In genomic region chr1:157156058-157156541, GRCh38 we compare ENCODE assay signal across 9 cellular contexts. TPM values are rescaled to one million over a fixed set of nuclear protein-coding genes. Genes with fewer than 3 reads are reported as not detected.
DNase-seq lines count a peak whose midpoint lies in the region; ATAC-seq and TF ChIP-seq lines count a peak whose summit lies in the region.
"Had no signal": no experiment of that assay in that cellular context is flagged by ENCODE, and none has a peak within 500 bp of the region (broad histone marks: within the 10 kb centered on the region; RNA-seq: fewer than 3 reads in every experiment).

No MANE protein-coding gene starts in this region.

- BruUV-seq in A673 (replicated peaks; lab: Mats Ljungman, UMichigan) = no TSS peak

- H3K36me3 ChIP-seq in A673 (ENCODE audit: insufficient read depth, low read length, poor library complexity, severe bottlenecking) (no peaks in the 10 kb centered on the region), WERI-Rb-1 (no peaks in the 10 kb centered on the region), body of pancreas (replicated peaks in 1 of 2; ENCODE audit: insufficient read depth in 1 of 2, low read depth in 2 of 2) (no peaks in the 10 kb centered on the region)

- H3K27ac ChIP-seq in A673 (ENCODE audit: low read depth, low read length, poor library complexity, severe bottlenecking) = no peak overlapping the region
- no peak overlapping the region for H3K27ac ChIP-seq in WERI-Rb-1
- no peak overlapping the region for H3K27ac ChIP-seq in body of pancreas

- H3K4me3 ChIP-seq in A673 (ENCODE audit: low read depth, low read length, poor library complexity, severe bottlenecking) (no peak overlapping the region), WERI-Rb-1 (ENCODE audit: low read depth, low read length) (no peak overlapping the region), body of pancreas (no peak overlapping the region)

- ATAC-seq in GM18511 (IDR thresholded peaks at IDR 0.05; ENCODE audit: unreplicated experiment) (peak; percentile 60), body of pancreas (peak; percentile 68)

- CTCF ChIA-PET in A673 (lab: Charles Lee) = interaction anchor here (0.5 to 4.1 kb wide), 7 partner anchors 19 to 489 kb away, joined by 3 to 98 read pairs (median 7); no protein-coding TSS in a partner anchor

- H3K4me1 ChIP-seq in A673 (ENCODE audit: insufficient read depth, low read length, poor library complexity, severe bottlenecking) (peaks cover 56% of the 10 kb centered on the region), body of pancreas (peaks cover 21% of the 10 kb centered on the region)

- WGBS in body of pancreas, 2 donors = 1% methylated on average over 13 to 14 of the region's 14 CpGs

- peak; percentile 96 for TF ChIP-seq CTCF in A673 (conservative IDR thresholded peaks at IDR 0.05; ENCODE audit: low read depth, low read length)
- peak; percentile 99 for TF ChIP-seq CTCF in WERI-Rb-1 (IDR thresholded peaks at IDR 0.05; ENCODE audit: low read depth, low read length)
- peak; percentile 84 to 98 (median 92) for TF ChIP-seq CTCF in body of pancreas (IDR thresholded peaks at IDR 0.05)

- H3K27me3 ChIP-seq in A673 (replicated peaks; ENCODE audit: insufficient read depth, low read depth, low read length, poor library complexity) (no peaks in the 10 kb centered on the region), WERI-Rb-1 (ENCODE audit: insufficient read depth, low read depth, severe bottlenecking) (peaks cover 7% of the 10 kb centered on the region), body of pancreas (no peaks in the 10 kb centered on the region)

- TF ChIP-seq POLR2A in body of pancreas (IDR thresholded peaks at IDR 0.05) = no peak

- H3K9me3 ChIP-seq in A673 (ENCODE audit: low read depth, low read length, poor library complexity, severe bottlenecking) (no peaks in the 10 kb centered on the region), WERI-Rb-1 (ENCODE audit: severe bottlenecking) (no peaks in the 10 kb centered on the region), body of pancreas (no peaks in the 10 kb centered on the region)

- POLR2A ChIA-PET in A673 (lab: Charles Lee; ENCODE audit: low non-redundant PET) = no interaction called here

- DNase-seq in A673 (ENCODE audit: low spot score) (peak; percentile 79), NCI-H2081 treated with DMSO at 0.1 percent for 48 hours (lab: John Stamatoyannopoulos, UW) (peak; percentile 11), WERI-Rb-1 (peak; percentile 91), body of pancreas (peak; percentile 69 to 79 (median 76)), iris pigment epithelial cell (ENCODE audit: low read depth) (peak; percentile 47), NCI-H510A treated with DMSO at 0.1 percent for 48 hours (lab: John Stamatoyannopoulos, UW) (no peak)
- DNase-seq in stimulated activated CD4-positive, alpha-beta T cell treated with anti-CD3 and anti-CD28 coated beads, Interleukin-1b, Interleukin-23, amount 100 ng/mL, for 4 hours (ENCODE audit: low read depth in 2 of 2) = peak; percentile 70 to 77

- intact Hi-C loops in A673 (cut with micrococcal nuclease; ENCODE audit: unreplicated experiment) = loop anchor here (1.0 to 10.0 kb wide), 2 partner anchors 66 to 261 kb away; partner anchors contain the start of gene PEAR1
- intact Hi-C loops in body of pancreas (cut with DNase I) = no loop called here

RNA-seq across cellular contexts. Expression of gene ETV3, which starts 17.9 kb away (rescaled TPM):
- total RNA-seq in A673 (2021) (40.0 and 46.1 TPM in 2 replicates), body of pancreas (10 to 100 TPM in 1 of 2 donors, 1 to 10 TPM in 1; 5.6 to 11.4 TPM)

RNA-seq across cellular contexts. Expression of gene ETV3L, which starts 56.5 kb away (rescaled TPM):
- total RNA-seq in A673 (2021) = not detected in 2 replicates
- not detected for total RNA-seq in body of pancreas
- total RNA-seq: temporal lobe had no signal
